Comparison of ENCODE assay signal across 1 cellular context in the genomic region with DNA sequence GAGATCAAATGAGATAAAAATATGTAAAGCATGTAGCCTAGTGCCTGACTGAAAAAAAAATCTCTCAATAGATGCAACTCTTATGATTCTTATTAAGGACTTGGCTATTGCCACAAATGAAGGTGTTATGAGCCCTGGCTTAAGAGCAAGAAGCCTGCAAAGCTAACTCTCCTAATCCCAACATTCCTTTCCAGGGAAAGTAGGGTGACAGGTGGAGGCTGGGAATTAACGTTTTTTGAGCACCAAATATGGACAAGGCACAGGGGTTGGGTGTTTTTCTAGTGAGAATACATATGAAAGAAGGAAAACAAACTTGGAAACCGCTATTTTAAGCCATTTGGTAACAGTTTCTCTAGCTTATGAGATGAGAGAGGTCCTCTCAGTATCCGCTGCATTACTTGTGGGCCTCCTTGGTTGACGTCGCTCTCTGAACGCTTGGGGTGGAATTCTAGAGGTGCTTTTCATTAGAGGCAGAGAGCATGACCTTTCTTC.
TF ChIP-seq lines count a peak whose summit lies in the region.

No MANE protein-coding gene starts in this region.

TF ChIP-seq in SK-N-SH, 30 proteins besides CTCF, POLR2A, EP300 and RAD21 (continued from another document):
- TF ChIP-seq, protein P1, sequence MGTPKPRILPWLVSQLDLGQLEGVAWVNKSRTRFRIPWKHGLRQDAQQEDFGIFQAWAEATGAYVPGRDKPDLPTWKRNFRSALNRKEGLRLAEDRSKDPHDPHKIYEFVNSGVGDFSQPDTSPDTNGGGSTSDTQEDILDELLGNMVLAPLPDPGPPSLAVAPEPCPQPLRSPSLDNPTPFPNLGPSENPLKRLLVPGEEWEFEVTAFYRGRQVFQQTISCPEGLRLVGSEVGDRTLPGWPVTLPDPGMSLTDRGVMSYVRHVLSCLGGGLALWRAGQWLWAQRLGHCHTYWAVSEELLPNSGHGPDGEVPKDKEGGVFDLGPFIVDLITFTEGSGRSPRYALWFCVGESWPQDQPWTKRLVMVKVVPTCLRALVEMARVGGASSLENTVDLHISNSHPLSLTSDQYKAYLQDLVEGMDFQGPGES (IDR thresholded peaks at IDR 0.05; ENCODE audit: low read depth, low read length): no peak
- TF ChIP-seq, protein P2, sequence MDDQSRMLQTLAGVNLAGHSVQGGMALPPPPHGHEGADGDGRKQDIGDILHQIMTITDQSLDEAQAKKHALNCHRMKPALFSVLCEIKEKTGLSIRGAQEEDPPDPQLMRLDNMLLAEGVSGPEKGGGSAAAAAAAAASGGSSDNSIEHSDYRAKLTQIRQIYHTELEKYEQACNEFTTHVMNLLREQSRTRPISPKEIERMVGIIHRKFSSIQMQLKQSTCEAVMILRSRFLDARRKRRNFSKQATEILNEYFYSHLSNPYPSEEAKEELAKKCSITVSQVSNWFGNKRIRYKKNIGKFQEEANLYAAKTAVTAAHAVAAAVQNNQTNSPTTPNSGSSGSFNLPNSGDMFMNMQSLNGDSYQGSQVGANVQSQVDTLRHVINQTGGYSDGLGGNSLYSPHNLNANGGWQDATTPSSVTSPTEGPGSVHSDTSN (IDR thresholded peaks at IDR 0.05): no peak
- TF ChIP-seq YY1 (IDR thresholded peaks at IDR 0.05; ENCODE audit: low read depth) (no peak), JUND (IDR thresholded peaks at IDR 0.05) (no peak), MXI1 (IDR thresholded peaks at IDR 0.05; ENCODE audit: low read depth, low read length) (no peak)
